8 cellular contexts compared by ENCODE assay signal in genomic region chr4:53366301-53366716, GRCh38. TPM values are rescaled to one million over a fixed set of nuclear protein-coding genes. Genes with fewer than 3 reads are reported as not detected.
DNase-seq lines count a peak whose midpoint lies in the region; ATAC-seq and TF ChIP-seq lines count a peak whose summit lies in the region.

No MANE protein-coding gene starts in this region.

- H3K4me1 ChIP-seq in colonic mucosa (peaks cover 7% of the 10 kb centered on the region), neuronal stem cell (ENCODE audit: control insufficient read depth in 2 of 2, insufficient read depth in 1 of 2, low read depth in 1 of 2, low read length in 2 of 2) (peaks cover 5 to 6% of the 10 kb centered on the region in 2 donors)

- H4K91ac ChIP-seq in neuronal stem cell (ENCODE audit: low read depth, low read length, poor library complexity) = no peak overlapping the region

- no peak overlapping the region for H3K4ac ChIP-seq in neuronal stem cell (ENCODE audit: low read length)

- TF ChIP-seq CTCF in colonic mucosa (IDR thresholded peaks at IDR 0.05) = no peak

- H2AK5ac ChIP-seq in neuronal stem cell (ENCODE audit: low read depth, low read length) = no peak overlapping the region

- H3K27me3 ChIP-seq in colonic mucosa = no peaks in the 10 kb centered on the region
- H3K27me3 ChIP-seq in neuronal stem cell (ENCODE audit: control insufficient read depth in 3 of 3, insufficient read depth in 3 of 3, low read depth in 1 of 3, low read length in 3 of 3) = peaks cover 0 to 27% (median 2%) of the 10 kb centered on the region in 3 experiments

- H2BK15ac ChIP-seq in neuronal stem cell (ENCODE audit: low read length) = no peak overlapping the region

- no peak overlapping the region for H4K8ac ChIP-seq in neuronal stem cell (ENCODE audit: low read depth, low read length)

- peak overlapping the region in 1 of 2 donors; percentile 90 for H3K9ac ChIP-seq in colonic mucosa (ENCODE audit: low read depth in 2 of 2, low read length in 2 of 2)
- no peak overlapping the region for H3K9ac ChIP-seq in neuronal stem cell (ENCODE audit: low read depth, low read length, poor library complexity)

- ATAC-seq in GM18909 (IDR thresholded peaks at IDR 0.05; ENCODE audit: poor library complexity, unreplicated experiment) (peak; percentile 15), HG03565 (IDR thresholded peaks at IDR 0.05; ENCODE audit: unreplicated experiment) (peak; percentile 13)

- 100% methylated on average over 1 of the region's 8 CpGs; no CpG with 5 or more reads in 1 of the 2 donors for WGBS in neuronal stem cell (ENCODE audit: extremely low coverage in 2 of 2, insufficient read length in 2 of 2, insufficient replicate concordance in 1 of 2), 2 donors

- H3K23ac ChIP-seq in neuronal stem cell (ENCODE audit: low read depth, low read length, poor library complexity) = no peak overlapping the region

- intact Hi-C loops in colonic mucosa (cut with DNase I) = no loop called here

- H3K79me1 ChIP-seq in neuronal stem cell (ENCODE audit: low read depth, low read length) = no peaks in the 10 kb centered on the region

- no peak overlapping the region for H2BK120ac ChIP-seq in neuronal stem cell (ENCODE audit: low read depth, low read length)

- H3K18ac ChIP-seq in neuronal stem cell (ENCODE audit: low read length) = no peak overlapping the region

- H2AFZ ChIP-seq in neuronal stem cell (ENCODE audit: low read length) = peak overlapping the region; percentile 94

- peak overlapping the region; percentile 60 for H3K27ac ChIP-seq in colonic mucosa
- no peak overlapping the region for H3K27ac ChIP-seq in neuronal stem cell (replicated peaks; ENCODE audit: low read length)

- no peak overlapping the region for H2BK12ac ChIP-seq in neuronal stem cell (ENCODE audit: low read length)

- H2BK5ac ChIP-seq in neuronal stem cell (ENCODE audit: low read length) = no peak overlapping the region

- H3K9me3 ChIP-seq in colonic mucosa (no peaks in the 10 kb centered on the region), neuronal stem cell (replicated peaks in 1 of 2; ENCODE audit: control insufficient read depth in 2 of 2, insufficient read depth in 1 of 2, low read depth in 1 of 2, low read length in 2 of 2) (no peaks in the 10 kb centered on the region)

- DNase-seq in colonic mucosa (no peak), neuronal stem cell (ENCODE audit: low spot score) (no peak), midbrain (lab: John Stamatoyannopoulos, UW) (no peak), hypothalamus (lab: John Stamatoyannopoulos, UW) (no peak), cerebellar cortex (ENCODE audit: low spot score) (no peak), amygdala (lab: John Stamatoyannopoulos, UW) (no peak)

- H3K36me3 ChIP-seq in colonic mucosa (no peaks in the 10 kb centered on the region), neuronal stem cell (replicated peaks in 1 of 2; ENCODE audit: control insufficient read depth in 2 of 2, insufficient read depth in 2 of 2, low read length in 2 of 2) (no peaks in the 10 kb centered on the region)

- peak overlapping the region; percentile 50 for H3K4me2 ChIP-seq in neuronal stem cell (ENCODE audit: insufficient read depth, low read length, poor library complexity, severe bottlenecking)

- peak overlapping the region; percentile 92 for H3K4me3 ChIP-seq in colonic mucosa
- peak overlapping the region; percentile 56 to 75 for H3K4me3 ChIP-seq in neuronal stem cell (ENCODE audit: low read length in 2 of 2)

- no peak overlapping the region for H3K14ac ChIP-seq in neuronal stem cell (ENCODE audit: low read length)

RNA-seq across cellular contexts. Expression of gene SCFD2, which starts 0.4 kb away (rescaled TPM):
- total RNA-seq in colonic mucosa = 10 to 100 TPM; 11.5 to 29.4 TPM
- 3.2 TPM for polyA plus RNA-seq in neuronal stem cell (2013, experiment 1 of 2)
- polyA plus RNA-seq in neuronal stem cell (2013, experiment 2 of 2) = 3.0 TPM

RNA-seq across cellular contexts. Expression of gene FIP1L1, which starts 11.1 kb away (rescaled TPM):
- total RNA-seq in colonic mucosa = 10 to 100 TPM; 38.8 to 46.6 TPM
- polyA plus RNA-seq in neuronal stem cell (2013, experiment 1 of 2) = 93.4 TPM
- polyA plus RNA-seq in neuronal stem cell (2013, experiment 2 of 2) = 94.5 TPM
